In the genomic region with DNA sequence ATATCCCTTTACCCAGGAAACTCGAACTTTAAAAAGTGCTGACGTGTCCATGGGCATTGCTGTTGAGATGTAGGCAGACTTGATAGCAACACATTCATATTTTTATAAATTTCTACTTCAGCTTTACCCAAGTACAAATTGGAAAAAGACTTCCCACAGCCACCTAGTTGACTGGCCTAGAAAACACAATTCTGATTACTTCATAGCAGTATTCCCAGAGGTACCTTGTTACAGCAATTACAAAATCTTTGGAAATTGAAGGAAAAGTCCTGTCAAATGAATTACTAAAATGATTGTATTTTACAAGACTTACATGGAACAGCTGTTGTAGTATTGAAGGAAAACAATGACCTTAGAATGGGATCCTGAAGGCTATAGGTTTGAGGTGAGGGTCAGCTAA, we compare ENCODE assay signal across 24 cellular contexts.
"Had no signal": no experiment of that assay in that cellular context is flagged by ENCODE, and none has a peak within 500 bp of the region (broad histone marks: within the 10 kb centered on the region; RNA-seq: fewer than 3 reads in every experiment).

No MANE protein-coding gene starts in this region.

- H3K27me3 ChIP-seq: cardiac muscle cell had no signal

- H3K4me3 ChIP-seq: cardiac muscle cell had no signal

- H3K27ac ChIP-seq: cardiac muscle cell had no signal

- DNase-seq: activated B cell treated with CpG ODN at 0.5 μM for 24 hours; activated CD4-positive, alpha-beta T cell treated with anti-CD3 and anti-CD28 coated beads for 1 hour; activated CD4-positive, alpha-beta T cell treated with anti-CD3 and anti-CD28 coated beads, Interleukin-2, amount 10 ng/mL, durations not matched to agents 24 days and 14 days; activated CD4-positive, alpha-beta T cell treated with anti-CD3 and anti-CD28 coated beads, Interleukin-2, amount 50 U/mL, for 48 hours; activated CD8-positive, alpha-beta memory T cell treated with anti-CD3 and anti-CD28 coated beads, Interleukin-2, amount 10 ng/mL, durations not matched to agents 7 days and 5 days; activated effector memory CD4-positive, alpha-beta T cell treated with anti-CD3 and anti-CD28 coated beads, Interleukin-2, amount 50 U/mL, for 16 hours; activated naive CD4-positive, alpha-beta T cell treated with Interleukin-2 at 50 U/mL for 16 hours; activated naive CD8-positive, alpha-beta T cell treated with anti-CD3 and anti-CD28 coated beads, Interleukin-2, amount 50 U/mL, for 24 hours; activated T-cell treated with anti-CD3 and anti-CD28 coated beads, Interleukin-2, amount 50 U/mL, for 24 hours; amygdala; IMR-90; NCI-H1048; NCI-H1417; NCI-H1930; NCI-H2107; NCI-H2171 treated with DMSO at 0.1 percent for 48 hours; NCI-H226; NCI-H69; PC-3; SIG-M5; T-helper 2 cell; T1000 had no signal

- H3K36me3 ChIP-seq: cardiac muscle cell had no signal

- ATAC-seq: activated CD8-positive, alpha-beta memory T cell treated with anti-CD3 and anti-CD28 coated beads, Interleukin-2, amount 10 ng/mL, durations not matched to agents 7 days and 5 days; activated naive CD4-positive, alpha-beta T cell treated with anti-CD3 and anti-CD28 coated beads, Interleukin-2, amount 50 U/mL, for 72 hours; activated naive CD8-positive, alpha-beta T cell treated with anti-CD3 and anti-CD28 coated beads, Interleukin-2, amount 50 U/mL, for 24 hours; PC-3 had no signal
